24 cellular contexts compared by ENCODE assay signal in the genomic region with DNA sequence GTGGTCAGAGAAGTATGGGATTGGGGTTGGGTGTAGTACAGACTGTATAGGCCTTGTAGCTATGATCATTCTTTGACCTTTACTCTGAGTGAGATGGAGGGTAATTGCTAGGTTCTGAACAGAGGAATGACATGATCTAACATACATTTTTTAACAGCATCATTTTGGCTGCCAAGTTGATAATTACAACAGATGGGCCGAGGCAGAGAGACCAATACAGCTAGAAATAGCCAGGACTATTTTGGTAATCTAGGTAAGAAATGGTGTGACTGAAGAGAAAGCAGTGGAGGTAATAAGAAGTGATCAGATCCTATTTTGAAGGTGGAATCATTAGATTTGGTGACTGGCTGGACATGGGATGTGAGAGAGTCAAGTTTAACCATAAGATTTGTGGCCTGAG.
"Had no signal": no experiment of that assay in that cellular context is flagged by ENCODE, and none has a peak within 500 bp of the region (broad histone marks: within the 10 kb centered on the region; RNA-seq: fewer than 3 reads in every experiment).

No MANE protein-coding gene starts in this region.

- ATAC-seq: activated CD4-positive, alpha-beta T cell treated with anti-CD3 and anti-CD28 coated beads for 36 hours; activated CD8-positive, alpha-beta memory T cell treated with anti-CD3 and anti-CD28 coated beads, Interleukin-2, amount 10 ng/mL, durations not matched to agents 7 days and 5 days; activated CD8-positive, alpha-beta T cell treated with anti-CD3 and anti-CD28 coated beads, Interleukin-2, amount 10 ng/mL, durations not matched to agents 7 days and 5 days; activated naive CD8-positive, alpha-beta T cell treated with anti-CD3 and anti-CD28 coated beads, Interleukin-2, amount 50 U/mL, for 24 hours; body of pancreas; esophagus mucosa had no signal

- DNase-seq: activated CD4-positive, alpha-beta memory T cell treated with anti-CD3 and anti-CD28 coated beads for 36 hours; activated CD4-positive, alpha-beta T cell treated with anti-CD3 and anti-CD28 coated beads for 36 hours; activated CD4-positive, alpha-beta T cell treated with anti-CD3 and anti-CD28 coated beads, Interleukin-2, amount 10 ng/mL, durations not matched to agents 24 days and 14 days; activated CD4-positive, CD25-positive, alpha-beta regulatory T cell; activated CD4-positive, CD25-positive, alpha-beta regulatory T cell treated with anti-CD3 and anti-CD28 coated beads, Interleukin-2, amount 50 U/mL, for 72 hours; activated CD8-positive, alpha-beta memory T cell treated with anti-CD3 and anti-CD28 coated beads, Interleukin-2, amount 10 ng/mL, durations not matched to agents 7 days and 5 days; activated CD8-positive, alpha-beta memory T cell treated with anti-CD3 and anti-CD28 coated beads, Interleukin-2, amount 50 U/mL, for 4 hours; activated CD8-positive, alpha-beta T cell treated with anti-CD3 and anti-CD28 coated beads, Interleukin-2, amount 10 ng/mL, durations not matched to agents 7 days and 5 days; activated gamma-delta T cell; activated naive CD4-positive, alpha-beta T cell; activated naive CD4-positive, alpha-beta T cell treated with anti-CD3 and anti-CD28 coated beads, Interleukin-2, amount 10 ng/mL, durations not matched to agents 7 days and 5 days; activated naive CD8-positive, alpha-beta T cell treated with anti-CD3 and anti-CD28 coated beads for 36 hours; activated naive CD8-positive, alpha-beta T cell treated with anti-CD3 and anti-CD28 coated beads, Interleukin-2, amount 50 U/mL, for 24 hours; activated T-cell treated with anti-CD3 and anti-CD28 coated beads, Interleukin-2, amount 50 U/mL, for 1 hour; activated T-cell treated with anti-CD3 and anti-CD28 coated beads, Interleukin-2, amount 50 U/mL, for 48 hours; adrenal gland; amygdala; aorta; body of pancreas; effector memory CD4-positive, alpha-beta T cell; endodermal cell; head of caudate nucleus; T-helper 2 cell had no signal
